ENCODE assay signal across 16 cellular contexts in the genomic region with DNA sequence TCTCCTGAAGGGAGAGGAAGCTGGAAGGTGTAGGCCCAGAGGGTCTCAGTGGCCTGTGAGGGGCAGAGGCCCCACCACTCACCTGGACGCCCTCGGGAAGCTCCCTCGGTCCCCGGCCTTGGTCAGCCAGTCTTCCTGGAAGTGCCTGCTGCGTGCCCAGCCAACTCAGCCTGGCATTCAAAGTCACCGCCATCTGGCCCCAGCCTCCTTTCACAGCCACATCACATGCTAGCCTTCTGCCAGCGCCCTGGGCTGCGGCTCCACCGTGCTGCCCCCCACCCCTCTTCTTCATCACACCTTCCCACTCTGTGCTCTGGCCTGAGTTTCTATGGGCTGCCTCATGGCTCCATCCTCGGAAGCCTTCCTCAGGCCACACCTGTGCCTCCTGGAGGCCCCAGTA.
DNase-seq lines count a peak whose midpoint lies in the region; ATAC-seq and TF ChIP-seq lines count a peak whose summit lies in the region.
"Had no signal": no experiment of that assay in that cellular context is flagged by ENCODE, and none has a peak within 500 bp of the region (broad histone marks: within the 10 kb centered on the region; RNA-seq: fewer than 3 reads in every experiment).

No MANE protein-coding gene starts in this region.

- TF ChIP-seq CTCF in breast epithelium (IDR thresholded peaks at IDR 0.05) (no peak), mammary epithelial cell (conservative IDR thresholded peaks at IDR 0.05 in 1 of 2, IDR thresholded peaks at IDR 0.05 in 1 of 2; ENCODE audit: extremely low read depth in 1 of 2, insufficient read depth in 1 of 2, low read depth in 1 of 2, low read length in 2 of 2) (no peak), gastroesophageal sphincter (IDR thresholded peaks at IDR 0.05) (no peak), spleen (IDR thresholded peaks at IDR 0.05 in 8 of 11, conservative IDR thresholded peaks at IDR 0.05 in 3 of 11) (no peak)
- TF ChIP-seq CTCF in activated CD8-positive, alpha-beta T cell treated with anti-CD3 and anti-CD28 coated beads for 36 hours (IDR thresholded peaks at IDR 0.05): no peak

- DNase-seq in breast epithelium (ENCODE audit: low spot score in 2 of 2) (no peak), mammary epithelial cell (no peak), right cardiac atrium (peak in 1 of 3 donors; percentile 77), spleen (no peak), cortex of kidney (lab: John Stamatoyannopoulos, UW) (no peak)
- no peak for DNase-seq in activated CD8-positive, alpha-beta T cell treated with anti-CD3 and anti-CD28 coated beads for 36 hours
- DNase-seq: 8988T, DMS153, EL, H7, NCI-H1436 treated with DMSO at 0.1 percent for 48 hours, NCI-H2227 treated with DMSO at 0.1 percent for 48 hours, PC-9 had no signal

- TF ChIP-seq POLR2A in breast epithelium (IDR thresholded peaks at IDR 0.05) (no peak), gastroesophageal sphincter (IDR thresholded peaks at IDR 0.05) (no peak), spleen (IDR thresholded peaks at IDR 0.05) (no peak)

- H3K27ac ChIP-seq in breast epithelium (peak overlapping the region; percentile 37 to 66), mammary epithelial cell (ENCODE audit: insufficient read depth, low read depth, low read length) (no peak overlapping the region), gastroesophageal sphincter (peak overlapping the region in 3 of 4 donors; percentile 60 to 85 (median 70)), right cardiac atrium (ENCODE audit: low read length) (peak overlapping the region; percentile 90), spleen (peak overlapping the region in 5 of 8 donors; percentile 42 to 95 (median 84))
- H3K27ac ChIP-seq: HL-60, PC-9 had no signal

- no peaks in the 10 kb centered on the region for H4K20me1 ChIP-seq in mammary epithelial cell (ENCODE audit: insufficient read depth, low read length)

- H3K4me1 ChIP-seq in breast epithelium (no peaks in the 10 kb centered on the region), mammary epithelial cell (ENCODE audit: insufficient read depth, low read length) (peaks cover 7% of the 10 kb centered on the region), gastroesophageal sphincter (peaks cover 2 to 79% (median 48%) of the 10 kb centered on the region in 3 donors), right cardiac atrium (ENCODE audit: control insufficient read depth, insufficient read depth, low read length) (peaks cover 7% of the 10 kb centered on the region), spleen (peaks cover 3 to 58% (median 47%) of the 10 kb centered on the region in 6 donors)

- WGBS in mammary epithelial cell (ENCODE audit: low coverage, missing lambda C conversion rate): 65% methylated on average over 7 of the region's 10 CpGs
- WGBS in gastroesophageal sphincter (ENCODE audit: low coverage in 1 of 2), 2 donors: 69 to 100% methylated on average over 1 to 5 of the region's 10 CpGs
- WGBS in right cardiac atrium: 71% methylated on average over 10 of the region's 10 CpGs
- WGBS in spleen, 5 donors: 63 to 89% (median 75%) methylated on average over 8 to 10 of the region's 10 CpGs

- H3K9ac ChIP-seq in mammary epithelial cell (ENCODE audit: insufficient read depth, low read length): no peak overlapping the region

- dilution Hi-C loops in mammary epithelial cell (cut with HindIII; ENCODE audit: low sequenced_read_pairs): no loop called here

- H3K4me2 ChIP-seq in mammary epithelial cell (ENCODE audit: insufficient read depth, low read depth, low read length): no peak overlapping the region
- H3K4me2 ChIP-seq: PC-9 had no signal

- no peaks in the 10 kb centered on the region for H3K9me3 ChIP-seq in breast epithelium
- no peaks in the 10 kb centered on the region for H3K9me3 ChIP-seq in mammary epithelial cell (replicated peaks; ENCODE audit: insufficient read depth, low read length)
- no peaks in the 10 kb centered on the region for H3K9me3 ChIP-seq in gastroesophageal sphincter
- H3K9me3 ChIP-seq in right cardiac atrium (ENCODE audit: control insufficient read depth, low read length): no peaks in the 10 kb centered on the region
- H3K9me3 ChIP-seq in spleen: no peaks in the 10 kb centered on the region

- TF ChIP-seq EP300 in gastroesophageal sphincter (IDR thresholded peaks at IDR 0.05): no peak

- no TSS peak for BruUV-seq in mammary epithelial cell (replicated peaks; lab: Mats Ljungman, UMichigan)

- H3K79me2 ChIP-seq in mammary epithelial cell (ENCODE audit: insufficient read depth, low read length): no peaks in the 10 kb centered on the region

- H3K27me3 Mint-ChIP-seq in activated CD8-positive, alpha-beta T cell treated with anti-CD3 and anti-CD28 coated beads for 36 hours: no peaks in the 10 kb centered on the region

- CTCF ChIA-PET in mammary epithelial cell (lab: Charles Lee; ENCODE audit: low non-redundant PET): no interaction called here
- CTCF ChIA-PET in activated CD8-positive, alpha-beta T cell treated with anti-CD3 and anti-CD28 coated beads for 36 hours (lab: Charles Lee): no interaction called here

- H3K27ac Mint-ChIP-seq in activated CD8-positive, alpha-beta T cell treated with anti-CD3 and anti-CD28 coated beads for 36 hours: no peak overlapping the region

- POLR2A ChIA-PET in activated CD8-positive, alpha-beta T cell treated with anti-CD3 and anti-CD28 coated beads for 36 hours (lab: Charles Lee): no interaction called here

- H3K36me3 Mint-ChIP-seq in activated CD8-positive, alpha-beta T cell treated with anti-CD3 and anti-CD28 coated beads for 36 hours (ENCODE audit: low read depth): no peaks in the 10 kb centered on the region

- no peaks in the 10 kb centered on the region for H3K27me3 ChIP-seq in breast epithelium
- H3K27me3 ChIP-seq in mammary epithelial cell (ENCODE audit: insufficient read depth, low read length): no peaks in the 10 kb centered on the region
- H3K27me3 ChIP-seq in gastroesophageal sphincter: no peaks in the 10 kb centered on the region
- H3K27me3 ChIP-seq in right cardiac atrium (ENCODE audit: control insufficient read depth, insufficient read depth): no peaks in the 10 kb centered on the region
- H3K27me3 ChIP-seq in spleen (replicated peaks in 1 of 7): no peaks in the 10 kb centered on the region

- H3K4me3 ChIP-seq in breast epithelium: no peak overlapping the region
- no peak overlapping the region for H3K4me3 ChIP-seq in mammary epithelial cell (replicated peaks in 1 of 3; ENCODE audit: insufficient read depth in 1 of 3, low read depth in 2 of 3, low read length in 3 of 3)
- H3K4me3 ChIP-seq in gastroesophageal sphincter: no peak overlapping the region
- H3K4me3 ChIP-seq in right cardiac atrium (ENCODE audit: low read length): no peak overlapping the region
- H3K4me3 ChIP-seq in spleen: no peak overlapping the region
- H3K4me3 ChIP-seq: PC-9 had no signal

- H3K9me3 Mint-ChIP-seq in activated CD8-positive, alpha-beta T cell treated with anti-CD3 and anti-CD28 coated beads for 36 hours: no peaks in the 10 kb centered on the region

- in situ Hi-C loops in mammary epithelial cell (cut with MboI; ENCODE audit: low sequenced_read_pairs in 2 of 2): no loop called here

- H3K36me3 ChIP-seq in breast epithelium (no peaks in the 10 kb centered on the region), mammary epithelial cell (ENCODE audit: insufficient read depth, low read length) (no peaks in the 10 kb centered on the region), gastroesophageal sphincter (peaks cover 0 to 87% of the 10 kb centered on the region in 2 donors), spleen (peaks cover 0 to 90% (median 10%) of the 10 kb centered on the region in 6 donors)

- H3K4me3 Mint-ChIP-seq in activated CD8-positive, alpha-beta T cell treated with anti-CD3 and anti-CD28 coated beads for 36 hours: no peak overlapping the region

- intact Hi-C loops in breast epithelium (cut with DNase I; ENCODE audit: low total_unique reads) (no loop called here), mammary epithelial cell (cut with micrococcal nuclease) (no loop called here), right cardiac atrium (cut with DNase I) (no loop called here), spleen (cut with DNase I; ENCODE audit: low total_unique reads) (no loop called here)
- intact Hi-C loops in activated CD8-positive, alpha-beta T cell treated with anti-CD3 and anti-CD28 coated beads for 36 hours (cut with micrococcal nuclease): no loop called here

- H2AFZ ChIP-seq in mammary epithelial cell (ENCODE audit: low read depth, low read length): no peak overlapping the region
- H2AFZ ChIP-seq: PC-9 had no signal

- H3K4me1 Mint-ChIP-seq in activated CD8-positive, alpha-beta T cell treated with anti-CD3 and anti-CD28 coated beads for 36 hours (ENCODE audit: low read depth): no peaks in the 10 kb centered on the region

- ATAC-seq in gastroesophageal sphincter: no peak
- ATAC-seq in right cardiac atrium: peak; percentile 54 to 55
- ATAC-seq in GM21576 (IDR thresholded peaks at IDR 0.05; ENCODE audit: unreplicated experiment): no peak
- no peak for ATAC-seq in activated CD8-positive, alpha-beta T cell treated with anti-CD3 and anti-CD28 coated beads for 36 hours

Comparison
In these comparisons a context has a peak if more than half of its experiments do, and no peak if none do; other contexts are left out.
1. ATAC-seq: peak in right cardiac atrium (2 of 2); none in gastroesophageal sphincter (single experiment), GM21576 (single experiment) and activated CD8-positive, alpha-beta T cell treated with anti-CD3 and anti-CD28 coated beads for 36 hours (single experiment).